10 cellular contexts compared by ENCODE assay signal in the genomic region with DNA sequence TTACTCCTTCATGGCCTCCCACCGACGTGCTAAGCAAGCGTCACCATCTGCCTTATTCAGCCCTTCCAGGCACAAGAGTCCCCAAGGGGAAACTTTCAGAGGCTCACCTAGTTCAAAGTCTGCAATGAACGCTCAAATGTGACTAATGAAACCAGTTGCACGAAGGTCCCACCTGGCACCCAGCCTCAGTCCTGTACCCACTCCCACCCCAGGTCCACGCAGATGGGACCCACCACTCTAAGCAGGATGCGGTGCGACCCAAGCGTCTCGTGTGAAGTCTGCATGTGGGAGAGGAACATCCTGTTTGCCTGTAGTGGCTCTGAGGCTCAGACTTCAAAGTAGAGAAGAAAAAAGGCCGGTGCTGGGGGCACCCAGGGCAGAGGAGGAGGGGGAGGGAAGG. TPM values are rescaled to one million over a fixed set of nuclear protein-coding genes. Genes with fewer than 3 reads are reported as not detected.
DNase-seq lines count a peak whose midpoint lies in the region; ATAC-seq and TF ChIP-seq lines count a peak whose summit lies in the region.
"Had no signal": no experiment of that assay in that cellular context is flagged by ENCODE, and none has a peak within 500 bp of the region (broad histone marks: within the 10 kb centered on the region; RNA-seq: fewer than 3 reads in every experiment).

No MANE protein-coding gene starts in this region.

- H3K9me3 ChIP-seq in left ventricle myocardium inferior (replicated peaks) (no peaks in the 10 kb centered on the region), upper lobe of right lung (no peaks in the 10 kb centered on the region)
- H3K9me3 ChIP-seq: A549 had no signal

- H3K27me3 Mint-ChIP-seq in naive B cell, result no peaks in the 10 kb centered on the region

- peak overlapping the region in 5 of 8 donors; percentile 33 to 74 (median 52) for H3K4me3 Mint-ChIP-seq in naive B cell

- intact Hi-C loops in left cardiac atrium (cut with DNase I) (no loop called here), left ventricle myocardium inferior (cut with micrococcal nuclease) (no loop called here), upper lobe of right lung (cut with DNase I) (no loop called here)

- DNase-seq in left cardiac atrium (no peak), left ventricle myocardium inferior (no peak), naive B cell (peak; percentile 18), upper lobe of right lung (no peak), NCI-H187 treated with DMSO at 0.1 percent for 48 hours (lab: John Stamatoyannopoulos, UW) (no peak), SW480 (ENCODE audit: low spot score) (no peak), NCI-H1092 treated with DMSO at 0.1 percent for 48 hours (lab: John Stamatoyannopoulos, UW) (no peak)
- DNase-seq in activated CD8-positive, alpha-beta memory T cell treated with anti-CD3 and anti-CD28 coated beads for 4 hours (ENCODE audit: low read depth in 2 of 2), result peak; percentile 66 to 71

- TF ChIP-seq CTCF in left ventricle myocardium inferior (IDR thresholded peaks at IDR 0.05; ENCODE audit: borderline replicate concordance) (no peak), upper lobe of right lung (IDR thresholded peaks at IDR 0.05) (no peak)

- H3K27ac Mint-ChIP-seq in naive B cell, result peak overlapping the region in 3 of 6 donors; percentile 67 to 76 (median 69)

- H3K9me3 Mint-ChIP-seq in naive B cell, result no peaks in the 10 kb centered on the region

- H3K4me3 ChIP-seq in left ventricle myocardium inferior (no peak overlapping the region), upper lobe of right lung (no peak overlapping the region)
- H3K4me3 ChIP-seq: A549, K562 had no signal

- ATAC-seq in left cardiac atrium, result peak; percentile 29 to 45
- ATAC-seq in naive B cell (ENCODE audit: low read depth in 2 of 2), result peak; percentile 63 to 70
- peak; percentile 45 for ATAC-seq in upper lobe of right lung
- ATAC-seq: A549, K562 had no signal

- H3K27me3 ChIP-seq in left ventricle myocardium inferior (ENCODE audit: low read depth), result peaks cover 13% of the 10 kb centered on the region
- no peaks in the 10 kb centered on the region for H3K27me3 ChIP-seq in upper lobe of right lung

- H3K4me1 Mint-ChIP-seq in naive B cell, result peaks cover 8 to 25% (median 17%) of the 10 kb centered on the region in 3 donors

- H3K4me1 ChIP-seq in left ventricle myocardium inferior, result no peaks in the 10 kb centered on the region
- H3K4me1 ChIP-seq in upper lobe of right lung, result no peaks in the 10 kb centered on the region
- H3K4me1 ChIP-seq: A549 had no signal

- H3K36me3 Mint-ChIP-seq in naive B cell, result no peaks in the 10 kb centered on the region

- H3K36me3 ChIP-seq in left ventricle myocardium inferior (no peaks in the 10 kb centered on the region), upper lobe of right lung (no peaks in the 10 kb centered on the region)

- no peak overlapping the region for H3K27ac ChIP-seq in left ventricle myocardium inferior (replicated peaks)
- peak overlapping the region; percentile 24 for H3K27ac ChIP-seq in upper lobe of right lung
- H3K27ac ChIP-seq: A549 had no signal

RNA-seq across cellular contexts. Expression of a gene that starts 40.3 kb away (rescaled TPM):
- total RNA-seq in left cardiac atrium (10 to 100 TPM in 1 of 2 donors, 1 to 10 TPM in 1; 7.0 to 12.5 TPM), left ventricle myocardium inferior (5.6 TPM), upper lobe of right lung (31.0 TPM)
- polyA plus RNA-seq in naive B cell (ENCODE audit: low read depth in 6 of 6), result 10 to 100 TPM; 15.0 to 25.0 (median 20.4) TPM

Comparison
In these comparisons a context has a peak if more than half of its experiments do, and no peak if none do; other contexts are left out.
1. DNase-seq: peak in activated CD8-positive, alpha-beta memory T cell treated with anti-CD3 and anti-CD28 coated beads for 4 hours (2 of 2) and naive B cell (single experiment); none in left cardiac atrium (single experiment), left ventricle myocardium inferior (single experiment), upper lobe of right lung (single experiment), NCI-H187 treated with DMSO at 0.1 percent for 48 hours (single experiment), SW480 (single experiment) and NCI-H1092 treated with DMSO at 0.1 percent for 48 hours (single experiment).
2. Peak in every context shown above with its lines, with median percentiles within 50 percentile points of each other: ATAC-seq.